Comparison of ENCODE assay signal across 1 cellular context in the genomic region with DNA sequence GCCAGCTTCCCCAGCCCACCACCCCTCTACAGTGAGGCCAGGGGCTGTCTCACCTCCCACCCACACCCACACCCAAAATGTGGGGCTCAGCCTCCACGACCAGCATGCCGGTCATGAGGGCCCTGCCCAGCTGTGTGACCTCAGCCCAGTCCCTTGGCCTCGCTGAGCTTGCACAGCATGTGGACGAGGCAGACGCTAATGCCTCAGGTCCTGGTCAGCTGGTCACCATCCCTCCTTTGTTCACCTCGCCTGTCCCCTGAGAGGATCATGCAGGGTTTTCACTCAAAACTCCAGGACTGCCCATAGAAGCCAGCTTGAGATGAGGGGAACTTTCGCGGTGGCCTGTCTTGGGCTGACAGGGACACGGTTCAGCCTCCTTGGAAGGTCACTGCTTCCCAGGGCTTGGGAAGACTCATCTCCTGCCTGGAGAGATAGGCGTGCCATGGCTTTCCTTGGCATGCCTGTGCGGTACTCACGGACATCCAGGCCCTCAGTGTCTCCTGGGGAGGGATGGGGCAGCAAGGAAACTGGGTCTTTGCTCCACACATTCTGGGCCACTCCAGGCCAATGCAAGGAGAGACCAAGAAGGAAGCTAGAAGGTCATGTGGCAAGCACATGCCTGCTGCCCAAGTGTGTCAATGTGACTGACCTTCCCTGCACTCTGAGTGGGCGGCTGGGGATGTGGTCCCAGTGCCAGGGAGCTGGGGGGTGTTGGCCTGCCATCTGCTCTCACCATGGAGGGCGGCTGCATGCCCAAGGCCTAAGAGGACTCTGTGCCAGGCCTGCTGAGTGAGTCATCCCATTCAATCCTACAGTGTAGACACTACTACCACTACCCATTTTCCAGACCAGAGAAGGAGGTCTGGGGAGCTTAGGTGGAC.
TF ChIP-seq lines count a peak whose summit lies in the region.

No MANE protein-coding gene starts in this region.

TF ChIP-seq in K562, 482 proteins besides CTCF, POLR2A, EP300 and RAD21 (continued from another document and continues in another):
- TF ChIP-seq, protein P1, sequence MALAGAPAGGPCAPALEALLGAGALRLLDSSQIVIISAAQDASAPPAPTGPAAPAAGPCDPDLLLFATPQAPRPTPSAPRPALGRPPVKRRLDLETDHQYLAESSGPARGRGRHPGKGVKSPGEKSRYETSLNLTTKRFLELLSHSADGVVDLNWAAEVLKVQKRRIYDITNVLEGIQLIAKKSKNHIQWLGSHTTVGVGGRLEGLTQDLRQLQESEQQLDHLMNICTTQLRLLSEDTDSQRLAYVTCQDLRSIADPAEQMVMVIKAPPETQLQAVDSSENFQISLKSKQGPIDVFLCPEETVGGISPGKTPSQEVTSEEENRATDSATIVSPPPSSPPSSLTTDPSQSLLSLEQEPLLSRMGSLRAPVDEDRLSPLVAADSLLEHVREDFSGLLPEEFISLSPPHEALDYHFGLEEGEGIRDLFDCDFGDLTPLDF (CRISPR knock-in tag; IDR thresholded peaks at IDR 0.05), result peak; percentile 73; the same call in 1 of the 2 replicates
- TF ChIP-seq EZH2 (IDR thresholded peaks at IDR 0.05; ENCODE audit: borderline replicate concordance, low read depth, low read length) (no peak), ZNF699 (CRISPR knock-in tag; IDR thresholded peaks at IDR 0.05; ENCODE audit: insufficient replicate concordance) (no peak), SMARCE1 (IDR thresholded peaks at IDR 0.05) (no peak), RBM15 (IDR thresholded peaks at IDR 0.05; ENCODE audit: insufficient read depth, low read length) (no peak), MYNN (IDR thresholded peaks at IDR 0.05) (no peak), MYNN (CRISPR knock-in tag; IDR thresholded peaks at IDR 0.05) (no peak), NFIX (CRISPR knock-in tag; IDR thresholded peaks at IDR 0.05; ENCODE audit: low read depth) (no peak), FOXP1 (CRISPR knock-in tag; IDR thresholded peaks at IDR 0.05) (peak; percentile 32; the same call in 1 of the 2 replicates), ZNF184 (CRISPR knock-in tag; IDR thresholded peaks at IDR 0.05) (peak; percentile 56), MYC (IDR thresholded peaks at IDR 0.05; ENCODE audit: low read depth, low read length) (no peak), MYC (CRISPR knock-in tag; IDR thresholded peaks at IDR 0.05; ENCODE audit: borderline replicate concordance, low read depth) (peak; percentile 25; the same call in 1 of the 2 replicates), BRD4 (IDR thresholded peaks at IDR 0.05) (no peak), SMAD3 (CRISPR knock-in tag; conservative IDR thresholded peaks at IDR 0.05) (no peak), BRCA1 (IDR thresholded peaks at IDR 0.05) (no peak), BRCA1 (CRISPR knock-in tag; IDR thresholded peaks at IDR 0.05) (no peak), MECOM (CRISPR knock-in tag; IDR thresholded peaks at IDR 0.05) (no peak), BRD9 (IDR thresholded peaks at IDR 0.05; ENCODE audit: low read depth, partially characterized antibody) (no peak), CHCHD3 (CRISPR knock-in tag; IDR thresholded peaks at IDR 0.05) (0 out of 2 replicates have a peak, but pooled peaks have one; percentile 42), PML (IDR thresholded peaks at IDR 0.05; ENCODE audit: low read length) (no peak), FOXA1 (IDR thresholded peaks at IDR 0.05; ENCODE audit: borderline replicate concordance) (no peak), PCBP2 (IDR thresholded peaks at IDR 0.05; ENCODE audit: low read depth, low read length, poor library complexity, severe bottlenecking) (no peak), ELF4 (CRISPR knock-in tag; IDR thresholded peaks at IDR 0.05) (0 out of 2 replicates have a peak, but pooled peaks have one; percentile 36)
- TF ChIP-seq, protein P2, sequence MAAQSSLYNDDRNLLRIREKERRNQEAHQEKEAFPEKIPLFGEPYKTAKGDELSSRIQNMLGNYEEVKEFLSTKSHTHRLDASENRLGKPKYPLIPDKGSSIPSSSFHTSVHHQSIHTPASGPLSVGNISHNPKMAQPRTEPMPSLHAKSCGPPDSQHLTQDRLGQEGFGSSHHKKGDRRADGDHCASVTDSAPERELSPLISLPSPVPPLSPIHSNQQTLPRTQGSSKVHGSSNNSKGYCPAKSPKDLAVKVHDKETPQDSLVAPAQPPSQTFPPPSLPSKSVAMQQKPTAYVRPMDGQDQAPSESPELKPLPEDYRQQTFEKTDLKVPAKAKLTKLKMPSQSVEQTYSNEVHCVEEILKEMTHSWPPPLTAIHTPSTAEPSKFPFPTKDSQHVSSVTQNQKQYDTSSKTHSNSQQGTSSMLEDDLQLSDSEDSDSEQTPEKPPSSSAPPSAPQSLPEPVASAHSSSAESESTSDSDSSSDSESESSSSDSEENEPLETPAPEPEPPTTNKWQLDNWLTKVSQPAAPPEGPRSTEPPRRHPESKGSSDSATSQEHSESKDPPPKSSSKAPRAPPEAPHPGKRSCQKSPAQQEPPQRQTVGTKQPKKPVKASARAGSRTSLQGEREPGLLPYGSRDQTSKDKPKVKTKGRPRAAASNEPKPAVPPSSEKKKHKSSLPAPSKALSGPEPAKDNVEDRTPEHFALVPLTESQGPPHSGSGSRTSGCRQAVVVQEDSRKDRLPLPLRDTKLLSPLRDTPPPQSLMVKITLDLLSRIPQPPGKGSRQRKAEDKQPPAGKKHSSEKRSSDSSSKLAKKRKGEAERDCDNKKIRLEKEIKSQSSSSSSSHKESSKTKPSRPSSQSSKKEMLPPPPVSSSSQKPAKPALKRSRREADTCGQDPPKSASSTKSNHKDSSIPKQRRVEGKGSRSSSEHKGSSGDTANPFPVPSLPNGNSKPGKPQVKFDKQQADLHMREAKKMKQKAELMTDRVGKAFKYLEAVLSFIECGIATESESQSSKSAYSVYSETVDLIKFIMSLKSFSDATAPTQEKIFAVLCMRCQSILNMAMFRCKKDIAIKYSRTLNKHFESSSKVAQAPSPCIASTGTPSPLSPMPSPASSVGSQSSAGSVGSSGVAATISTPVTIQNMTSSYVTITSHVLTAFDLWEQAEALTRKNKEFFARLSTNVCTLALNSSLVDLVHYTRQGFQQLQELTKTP (IDR thresholded peaks at IDR 0.05; ENCODE audit: low read depth in 1 of 2, partially characterized antibody in 2 of 2), result no peak
- TF ChIP-seq, protein P3, sequence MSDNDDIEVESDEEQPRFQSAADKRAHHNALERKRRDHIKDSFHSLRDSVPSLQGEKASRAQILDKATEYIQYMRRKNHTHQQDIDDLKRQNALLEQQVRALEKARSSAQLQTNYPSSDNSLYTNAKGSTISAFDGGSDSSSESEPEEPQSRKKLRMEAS (CRISPR knock-in tag; IDR thresholded peaks at IDR 0.05), result peak; percentile 61
- TF ChIP-seq, protein P4, sequence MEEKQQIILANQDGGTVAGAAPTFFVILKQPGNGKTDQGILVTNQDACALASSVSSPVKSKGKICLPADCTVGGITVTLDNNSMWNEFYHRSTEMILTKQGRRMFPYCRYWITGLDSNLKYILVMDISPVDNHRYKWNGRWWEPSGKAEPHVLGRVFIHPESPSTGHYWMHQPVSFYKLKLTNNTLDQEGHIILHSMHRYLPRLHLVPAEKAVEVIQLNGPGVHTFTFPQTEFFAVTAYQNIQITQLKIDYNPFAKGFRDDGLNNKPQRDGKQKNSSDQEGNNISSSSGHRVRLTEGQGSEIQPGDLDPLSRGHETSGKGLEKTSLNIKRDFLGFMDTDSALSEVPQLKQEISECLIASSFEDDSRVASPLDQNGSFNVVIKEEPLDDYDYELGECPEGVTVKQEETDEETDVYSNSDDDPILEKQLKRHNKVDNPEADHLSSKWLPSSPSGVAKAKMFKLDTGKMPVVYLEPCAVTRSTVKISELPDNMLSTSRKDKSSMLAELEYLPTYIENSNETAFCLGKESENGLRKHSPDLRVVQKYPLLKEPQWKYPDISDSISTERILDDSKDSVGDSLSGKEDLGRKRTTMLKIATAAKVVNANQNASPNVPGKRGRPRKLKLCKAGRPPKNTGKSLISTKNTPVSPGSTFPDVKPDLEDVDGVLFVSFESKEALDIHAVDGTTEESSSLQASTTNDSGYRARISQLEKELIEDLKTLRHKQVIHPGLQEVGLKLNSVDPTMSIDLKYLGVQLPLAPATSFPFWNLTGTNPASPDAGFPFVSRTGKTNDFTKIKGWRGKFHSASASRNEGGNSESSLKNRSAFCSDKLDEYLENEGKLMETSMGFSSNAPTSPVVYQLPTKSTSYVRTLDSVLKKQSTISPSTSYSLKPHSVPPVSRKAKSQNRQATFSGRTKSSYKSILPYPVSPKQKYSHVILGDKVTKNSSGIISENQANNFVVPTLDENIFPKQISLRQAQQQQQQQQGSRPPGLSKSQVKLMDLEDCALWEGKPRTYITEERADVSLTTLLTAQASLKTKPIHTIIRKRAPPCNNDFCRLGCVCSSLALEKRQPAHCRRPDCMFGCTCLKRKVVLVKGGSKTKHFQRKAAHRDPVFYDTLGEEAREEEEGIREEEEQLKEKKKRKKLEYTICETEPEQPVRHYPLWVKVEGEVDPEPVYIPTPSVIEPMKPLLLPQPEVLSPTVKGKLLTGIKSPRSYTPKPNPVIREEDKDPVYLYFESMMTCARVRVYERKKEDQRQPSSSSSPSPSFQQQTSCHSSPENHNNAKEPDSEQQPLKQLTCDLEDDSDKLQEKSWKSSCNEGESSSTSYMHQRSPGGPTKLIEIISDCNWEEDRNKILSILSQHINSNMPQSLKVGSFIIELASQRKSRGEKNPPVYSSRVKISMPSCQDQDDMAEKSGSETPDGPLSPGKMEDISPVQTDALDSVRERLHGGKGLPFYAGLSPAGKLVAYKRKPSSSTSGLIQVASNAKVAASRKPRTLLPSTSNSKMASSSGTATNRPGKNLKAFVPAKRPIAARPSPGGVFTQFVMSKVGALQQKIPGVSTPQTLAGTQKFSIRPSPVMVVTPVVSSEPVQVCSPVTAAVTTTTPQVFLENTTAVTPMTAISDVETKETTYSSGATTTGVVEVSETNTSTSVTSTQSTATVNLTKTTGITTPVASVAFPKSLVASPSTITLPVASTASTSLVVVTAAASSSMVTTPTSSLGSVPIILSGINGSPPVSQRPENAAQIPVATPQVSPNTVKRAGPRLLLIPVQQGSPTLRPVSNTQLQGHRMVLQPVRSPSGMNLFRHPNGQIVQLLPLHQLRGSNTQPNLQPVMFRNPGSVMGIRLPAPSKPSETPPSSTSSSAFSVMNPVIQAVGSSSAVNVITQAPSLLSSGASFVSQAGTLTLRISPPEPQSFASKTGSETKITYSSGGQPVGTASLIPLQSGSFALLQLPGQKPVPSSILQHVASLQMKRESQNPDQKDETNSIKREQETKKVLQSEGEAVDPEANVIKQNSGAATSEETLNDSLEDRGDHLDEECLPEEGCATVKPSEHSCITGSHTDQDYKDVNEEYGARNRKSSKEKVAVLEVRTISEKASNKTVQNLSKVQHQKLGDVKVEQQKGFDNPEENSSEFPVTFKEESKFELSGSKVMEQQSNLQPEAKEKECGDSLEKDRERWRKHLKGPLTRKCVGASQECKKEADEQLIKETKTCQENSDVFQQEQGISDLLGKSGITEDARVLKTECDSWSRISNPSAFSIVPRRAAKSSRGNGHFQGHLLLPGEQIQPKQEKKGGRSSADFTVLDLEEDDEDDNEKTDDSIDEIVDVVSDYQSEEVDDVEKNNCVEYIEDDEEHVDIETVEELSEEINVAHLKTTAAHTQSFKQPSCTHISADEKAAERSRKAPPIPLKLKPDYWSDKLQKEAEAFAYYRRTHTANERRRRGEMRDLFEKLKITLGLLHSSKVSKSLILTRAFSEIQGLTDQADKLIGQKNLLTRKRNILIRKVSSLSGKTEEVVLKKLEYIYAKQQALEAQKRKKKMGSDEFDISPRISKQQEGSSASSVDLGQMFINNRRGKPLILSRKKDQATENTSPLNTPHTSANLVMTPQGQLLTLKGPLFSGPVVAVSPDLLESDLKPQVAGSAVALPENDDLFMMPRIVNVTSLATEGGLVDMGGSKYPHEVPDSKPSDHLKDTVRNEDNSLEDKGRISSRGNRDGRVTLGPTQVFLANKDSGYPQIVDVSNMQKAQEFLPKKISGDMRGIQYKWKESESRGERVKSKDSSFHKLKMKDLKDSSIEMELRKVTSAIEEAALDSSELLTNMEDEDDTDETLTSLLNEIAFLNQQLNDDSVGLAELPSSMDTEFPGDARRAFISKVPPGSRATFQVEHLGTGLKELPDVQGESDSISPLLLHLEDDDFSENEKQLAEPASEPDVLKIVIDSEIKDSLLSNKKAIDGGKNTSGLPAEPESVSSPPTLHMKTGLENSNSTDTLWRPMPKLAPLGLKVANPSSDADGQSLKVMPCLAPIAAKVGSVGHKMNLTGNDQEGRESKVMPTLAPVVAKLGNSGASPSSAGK (IDR thresholded peaks at IDR 0.05), result no peak
- TF ChIP-seq, protein P5, sequence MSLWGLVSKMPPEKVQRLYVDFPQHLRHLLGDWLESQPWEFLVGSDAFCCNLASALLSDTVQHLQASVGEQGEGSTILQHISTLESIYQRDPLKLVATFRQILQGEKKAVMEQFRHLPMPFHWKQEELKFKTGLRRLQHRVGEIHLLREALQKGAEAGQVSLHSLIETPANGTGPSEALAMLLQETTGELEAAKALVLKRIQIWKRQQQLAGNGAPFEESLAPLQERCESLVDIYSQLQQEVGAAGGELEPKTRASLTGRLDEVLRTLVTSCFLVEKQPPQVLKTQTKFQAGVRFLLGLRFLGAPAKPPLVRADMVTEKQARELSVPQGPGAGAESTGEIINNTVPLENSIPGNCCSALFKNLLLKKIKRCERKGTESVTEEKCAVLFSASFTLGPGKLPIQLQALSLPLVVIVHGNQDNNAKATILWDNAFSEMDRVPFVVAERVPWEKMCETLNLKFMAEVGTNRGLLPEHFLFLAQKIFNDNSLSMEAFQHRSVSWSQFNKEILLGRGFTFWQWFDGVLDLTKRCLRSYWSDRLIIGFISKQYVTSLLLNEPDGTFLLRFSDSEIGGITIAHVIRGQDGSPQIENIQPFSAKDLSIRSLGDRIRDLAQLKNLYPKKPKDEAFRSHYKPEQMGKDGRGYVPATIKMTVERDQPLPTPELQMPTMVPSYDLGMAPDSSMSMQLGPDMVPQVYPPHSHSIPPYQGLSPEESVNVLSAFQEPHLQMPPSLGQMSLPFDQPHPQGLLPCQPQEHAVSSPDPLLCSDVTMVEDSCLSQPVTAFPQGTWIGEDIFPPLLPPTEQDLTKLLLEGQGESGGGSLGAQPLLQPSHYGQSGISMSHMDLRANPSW (CRISPR knock-in tag; IDR thresholded peaks at IDR 0.05), result 0 out of 2 replicates have a peak, but pooled peaks have one; percentile 67
- TF ChIP-seq, protein P6, sequence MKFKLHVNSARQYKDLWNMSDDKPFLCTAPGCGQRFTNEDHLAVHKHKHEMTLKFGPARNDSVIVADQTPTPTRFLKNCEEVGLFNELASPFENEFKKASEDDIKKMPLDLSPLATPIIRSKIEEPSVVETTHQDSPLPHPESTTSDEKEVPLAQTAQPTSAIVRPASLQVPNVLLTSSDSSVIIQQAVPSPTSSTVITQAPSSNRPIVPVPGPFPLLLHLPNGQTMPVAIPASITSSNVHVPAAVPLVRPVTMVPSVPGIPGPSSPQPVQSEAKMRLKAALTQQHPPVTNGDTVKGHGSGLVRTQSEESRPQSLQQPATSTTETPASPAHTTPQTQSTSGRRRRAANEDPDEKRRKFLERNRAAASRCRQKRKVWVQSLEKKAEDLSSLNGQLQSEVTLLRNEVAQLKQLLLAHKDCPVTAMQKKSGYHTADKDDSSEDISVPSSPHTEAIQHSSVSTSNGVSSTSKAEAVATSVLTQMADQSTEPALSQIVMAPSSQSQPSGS (CRISPR knock-in tag; IDR thresholded peaks at IDR 0.05), result no peak
